ENCODE assay signal across 6 cellular contexts in genomic region chr20:45472286-45472685, GRCh38. TPM values are rescaled to one million over a fixed set of nuclear protein-coding genes. Genes with fewer than 3 reads are reported as not detected.
"Had no signal": no experiment of that assay in that cellular context is flagged by ENCODE, and none has a peak within 500 bp of the region (broad histone marks: within the 10 kb centered on the region; RNA-seq: fewer than 3 reads in every experiment).

No MANE protein-coding gene starts in this region.

RNA-seq across cellular contexts. Expression of gene WFDC2, which starts 2.7 kb away (rescaled TPM):
- total RNA-seq: HT1080 had no signal

RNA-seq across cellular contexts. Expression of gene SPINT3, which starts 43.1 kb away (rescaled TPM):
- total RNA-seq: GM23338, H1, H9, HFFc6, HT1080 had no signal
- polyA plus RNA-seq: GM23338, H1, IgD-negative memory B cell had no signal
